Comparison of ENCODE assay signal across 8 cellular contexts in the genomic region with DNA sequence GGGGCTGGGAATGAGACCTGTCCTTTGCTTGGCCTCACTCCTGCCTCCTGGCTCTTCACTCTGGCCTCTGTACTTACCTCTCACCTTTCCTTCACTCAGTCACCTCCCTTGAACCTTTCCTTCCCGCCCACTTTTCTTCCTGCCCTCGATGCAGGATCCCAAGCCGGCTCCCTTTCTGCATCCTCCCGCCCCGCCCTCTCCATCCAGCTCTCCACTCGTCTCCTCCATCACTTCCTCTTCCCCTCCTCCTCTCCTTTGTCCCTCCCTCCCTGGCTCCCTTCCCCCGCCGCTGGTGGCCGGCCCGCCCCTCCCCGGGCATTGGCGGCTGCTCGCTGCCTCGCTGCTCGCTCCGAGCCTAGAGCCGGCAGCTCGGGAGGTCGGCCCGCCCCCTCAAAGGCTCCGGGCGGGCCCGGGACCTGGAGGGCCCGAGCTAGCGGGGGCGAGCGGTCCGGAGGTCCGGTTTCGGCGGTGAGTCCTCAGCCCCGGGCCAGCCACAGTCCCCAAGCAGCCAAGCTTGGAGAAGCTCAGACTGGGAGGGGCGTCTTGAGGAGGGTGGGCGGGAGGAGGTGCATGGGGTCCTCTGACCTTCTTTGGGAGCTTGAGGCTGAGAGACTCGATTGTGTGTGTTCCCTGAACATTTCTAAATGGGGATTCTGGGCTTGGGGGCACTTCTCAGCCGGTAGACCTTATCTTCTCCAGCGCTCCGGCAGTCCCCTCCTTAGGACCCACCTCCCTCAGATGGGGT. TPM values are rescaled to one million over a fixed set of nuclear protein-coding genes. Genes with fewer than 3 reads are reported as not detected.
DNase-seq lines count a peak whose midpoint lies in the region; ATAC-seq, FAIRE-seq and TF ChIP-seq lines count a peak whose summit lies in the region.

No MANE protein-coding gene starts in this region.

- TF ChIP-seq CTCF in A673 (conservative IDR thresholded peaks at IDR 0.05; ENCODE audit: low read depth, low read length) (no peak), esophagus muscularis mucosa (IDR thresholded peaks at IDR 0.05) (peak in 1 of 3 experiments; percentile 5), mesothelial cell of epicardium (IDR thresholded peaks at IDR 0.05; ENCODE audit: unreplicated experiment) (no peak)

- H3K27me3 ChIP-seq in A673 (replicated peaks; ENCODE audit: insufficient read depth, low read depth, low read length, poor library complexity): no peaks in the 10 kb centered on the region
- H3K27me3 ChIP-seq in esophagus muscularis mucosa: no peaks in the 10 kb centered on the region

- WGBS in esophagus muscularis mucosa: 5% methylated on average over 24 of the region's 38 CpGs

- intact Hi-C loops in A673 (cut with micrococcal nuclease; ENCODE audit: unreplicated experiment) (no loop called here), esophagus muscularis mucosa (cut with DNase I) (no loop called here)

- H3K27ac Mint-ChIP-seq in activated CD8-positive, alpha-beta memory T cell treated with anti-CD3 and anti-CD28 coated beads, Interleukin-2, amount 10 ng/mL, durations not matched to agents 7 days and 5 days: no peak overlapping the region
- H3K27ac Mint-ChIP-seq in mesothelial cell of epicardium: peak overlapping the region; percentile 95

- BruUV-seq in A673 (replicated peaks; lab: Mats Ljungman, UMichigan): no TSS peak

- no peak for TF ChIP-seq EP300 in esophagus muscularis mucosa (IDR thresholded peaks at IDR 0.05)

- H3K4me1 ChIP-seq in A673 (ENCODE audit: insufficient read depth, low read length, poor library complexity, severe bottlenecking): peaks cover 54% of the 10 kb centered on the region
- peaks cover 64 to 90% (median 84%) of the 10 kb centered on the region in 4 donors for H3K4me1 ChIP-seq in esophagus muscularis mucosa

- peak; percentile 95 for DNase-seq in A673 (ENCODE audit: low spot score)
- peak; percentile 51 for DNase-seq in H54 (ENCODE audit: insufficient read length, low spot score)
- peak; percentile 95 for DNase-seq in NCI-H510A (lab: John Stamatoyannopoulos, UW)
- DNase-seq in activated CD8-positive, alpha-beta memory T cell treated with anti-CD3 and anti-CD28 coated beads, Interleukin-2, amount 10 ng/mL, durations not matched to agents 7 days and 5 days: no peak
- DNase-seq in esophagus muscularis mucosa (ENCODE audit: extremely low spot score): peak; percentile 96
- peak; percentile 67 to 83 for DNase-seq in mesothelial cell of epicardium (ENCODE audit: low spot score in 2 of 2, unreplicated experiment in 2 of 2)
- DNase-seq in substantia nigra (lab: John Stamatoyannopoulos, UW): peak in 47 of 49 donors; percentile 35 to 93 (median 80)

- FAIRE-seq in H54 (lab: Jason Lieb, UNC): no peak

- H3K27me3 Mint-ChIP-seq in activated CD8-positive, alpha-beta memory T cell treated with anti-CD3 and anti-CD28 coated beads, Interleukin-2, amount 10 ng/mL, durations not matched to agents 7 days and 5 days: peaks cover 22% of the 10 kb centered on the region
- no peaks in the 10 kb centered on the region for H3K27me3 Mint-ChIP-seq in mesothelial cell of epicardium (ENCODE audit: low read depth)

- H3K9me3 ChIP-seq in A673 (ENCODE audit: low read depth, low read length, poor library complexity, severe bottlenecking) (no peaks in the 10 kb centered on the region), esophagus muscularis mucosa (no peaks in the 10 kb centered on the region)

- no peaks in the 10 kb centered on the region for H3K36me3 ChIP-seq in A673 (ENCODE audit: insufficient read depth, low read length, poor library complexity, severe bottlenecking)
- H3K36me3 ChIP-seq in esophagus muscularis mucosa: peaks cover 16 to 47% (median 35%) of the 10 kb centered on the region in 4 donors

- H3K27ac ChIP-seq in A673 (ENCODE audit: low read depth, low read length, poor library complexity, severe bottlenecking) (peak overlapping the region; percentile 77), esophagus muscularis mucosa (replicated peaks in 1 of 4) (peak overlapping the region; percentile 87 to 92 (median 88)), substantia nigra (ENCODE audit: low read depth, low read length, poor library complexity, severe bottlenecking) (peak overlapping the region; percentile 91)

- peaks cover 6% of the 10 kb centered on the region for H3K4me1 Mint-ChIP-seq in activated CD8-positive, alpha-beta memory T cell treated with anti-CD3 and anti-CD28 coated beads, Interleukin-2, amount 10 ng/mL, durations not matched to agents 7 days and 5 days
- H3K4me1 Mint-ChIP-seq in mesothelial cell of epicardium: peaks cover 64% of the 10 kb centered on the region

- peak overlapping the region; percentile 31 for H3K4me3 Mint-ChIP-seq in activated CD8-positive, alpha-beta memory T cell treated with anti-CD3 and anti-CD28 coated beads, Interleukin-2, amount 10 ng/mL, durations not matched to agents 7 days and 5 days
- peak overlapping the region; percentile 79 for H3K4me3 Mint-ChIP-seq in mesothelial cell of epicardium

- ATAC-seq in activated CD8-positive, alpha-beta memory T cell treated with anti-CD3 and anti-CD28 coated beads, Interleukin-2, amount 10 ng/mL, durations not matched to agents 7 days and 5 days: peak; percentile 72
- ATAC-seq in HG02981 (IDR thresholded peaks at IDR 0.05; ENCODE audit: unreplicated experiment): no peak

- no peaks in the 10 kb centered on the region for H3K36me3 Mint-ChIP-seq in activated CD8-positive, alpha-beta memory T cell treated with anti-CD3 and anti-CD28 coated beads, Interleukin-2, amount 10 ng/mL, durations not matched to agents 7 days and 5 days
- H3K36me3 Mint-ChIP-seq in mesothelial cell of epicardium: peaks cover 2% of the 10 kb centered on the region

- no peaks in the 10 kb centered on the region for H3K9me3 Mint-ChIP-seq in activated CD8-positive, alpha-beta memory T cell treated with anti-CD3 and anti-CD28 coated beads, Interleukin-2, amount 10 ng/mL, durations not matched to agents 7 days and 5 days (ENCODE audit: low read depth)
- H3K9me3 Mint-ChIP-seq in mesothelial cell of epicardium: no peaks in the 10 kb centered on the region

- H3K4me3 ChIP-seq in A673 (ENCODE audit: low read depth, low read length, poor library complexity, severe bottlenecking): peak overlapping the region; percentile 66
- H3K4me3 ChIP-seq in esophagus muscularis mucosa: peak overlapping the region; percentile 58 to 69 (median 62)

- POLR2A ChIA-PET in A673 (lab: Charles Lee; ENCODE audit: low non-redundant PET): interaction anchor here (0.7 kb wide), 1 partner anchor 15 kb away, joined by 4 read pairs; no protein-coding TSS in a partner anchor

- CTCF ChIA-PET in A673 (lab: Charles Lee): interaction anchor here (0.6 to 3.0 kb wide), 5 partner anchors 11 to 481 kb away, joined by 3 to 10 read pairs (median 4); partner anchors contain the start of gene DPAGT1
- CTCF ChIA-PET in activated CD8-positive, alpha-beta memory T cell treated with anti-CD3 and anti-CD28 coated beads, Interleukin-2, amount 10 ng/mL, durations not matched to agents 7 days and 5 days (lab: Charles Lee): interaction anchor here (0.7 to 5.3 kb wide), 3 partner anchors 11 to 38 kb away, joined by 4 to 20 read pairs (median 5); no protein-coding TSS in a partner anchor

- TF ChIP-seq POLR2A in H54 (IDR thresholded peaks at IDR 0.05; ENCODE audit: low read depth, low read length): 0 out of 2 replicates have a peak, but pooled peaks have one; percentile 9
- TF ChIP-seq POLR2A in esophagus muscularis mucosa (IDR thresholded peaks at IDR 0.05; ENCODE audit: low read depth): no peak

RNA-seq across cellular contexts. Expression of gene PHLDB1, which starts 13.8 kb away (rescaled TPM):
- total RNA-seq in A673 (2021): 48.7 and 58.7 TPM in 2 replicates
- total RNA-seq in activated CD8-positive, alpha-beta memory T cell treated with anti-CD3 and anti-CD28 coated beads, Interleukin-2, amount 10 ng/mL, durations not matched to agents 7 days and 5 days: 1 to 10 TPM in 1 of 2 experiments, under 1 TPM in 1; 0.91 to 1.3 TPM
- total RNA-seq in esophagus muscularis mucosa: 10 to 100 TPM; 62.6 to 92.2 (median 78.9) TPM
- 138 to 148 TPM (median 139 TPM) in 3 replicates for total RNA-seq in mesothelial cell of epicardium

RNA-seq across cellular contexts. Expression of gene ARCN1, which starts 49.0 kb away (rescaled TPM):
- 217 and 220 TPM in 2 replicates for total RNA-seq in A673 (2021)
- 100 to 1,000 TPM in 1 of 2 experiments, 10 to 100 TPM in 1; 98.9 to 130 TPM for total RNA-seq in activated CD8-positive, alpha-beta memory T cell treated with anti-CD3 and anti-CD28 coated beads, Interleukin-2, amount 10 ng/mL, durations not matched to agents 7 days and 5 days
- total RNA-seq in esophagus muscularis mucosa: 100 to 1,000 TPM in 2 of 4 donors, 10 to 100 TPM in 2; 83.9 to 115 (median 102) TPM
- total RNA-seq in mesothelial cell of epicardium: 139 to 144 TPM (median 140 TPM) in 3 replicates

RNA-seq across cellular contexts. Expression of gene IFT46, which starts 55.5 kb away (rescaled TPM):
- total RNA-seq in A673 (2021) (34.3 and 34.6 TPM in 2 replicates), esophagus muscularis mucosa (10 to 100 TPM; 21.3 to 31.6 (median 27.9) TPM), mesothelial cell of epicardium (22.3 to 24.1 TPM (median 23.7 TPM) in 3 replicates)
- 10 to 100 TPM; 10.4 to 13.1 TPM for total RNA-seq in activated CD8-positive, alpha-beta memory T cell treated with anti-CD3 and anti-CD28 coated beads, Interleukin-2, amount 10 ng/mL, durations not matched to agents 7 days and 5 days

RNA-seq across cellular contexts. Expression of gene TREH, which starts 58.2 kb away (rescaled TPM):
- total RNA-seq in A673 (2021) (not detected in 2 replicates), esophagus muscularis mucosa (not detected), mesothelial cell of epicardium (0.11 TPM in 1 of 3 replicates, not detected in the others)
- total RNA-seq in activated CD8-positive, alpha-beta memory T cell treated with anti-CD3 and anti-CD28 coated beads, Interleukin-2, amount 10 ng/mL, durations not matched to agents 7 days and 5 days: not detected

Comparison
In these comparisons a context has a peak if more than half of its experiments do, and no peak if none do; other contexts are left out.
1. RNA of gene PHLDB1, which starts 13.8 kb away (total RNA-seq): 138 to 148 TPM in mesothelial cell of epicardium, 62.6 to 92.2 TPM in esophagus muscularis mucosa and 48.7 to 58.7 TPM in A673; 0.91 to 1.3 TPM in activated CD8-positive, alpha-beta memory T cell treated with anti-CD3 and anti-CD28 coated beads, Interleukin-2, amount 10 ng/mL, durations not matched to agents 7 days and 5 days; every median in the first group is over 10 times any median in the second.
2. Peak in every context shown above with its lines, with median percentiles within 50 percentile points of each other: H3K27ac ChIP-seq.